In genomic region chr18:47050468-47050867, GRCh38 we compare ENCODE assay signal across 9 cellular contexts. TPM values are rescaled to one million over a fixed set of nuclear protein-coding genes. Genes with fewer than 3 reads are reported as not detected.
DNase-seq lines count a peak whose midpoint lies in the region; ATAC-seq and TF ChIP-seq lines count a peak whose summit lies in the region.
"Had no signal": no experiment of that assay in that cellular context is flagged by ENCODE, and none has a peak within 500 bp of the region (broad histone marks: within the 10 kb centered on the region; RNA-seq: fewer than 3 reads in every experiment).

No MANE protein-coding gene starts in this region.

- H4K20me1 ChIP-seq in Karpas-422 (ENCODE audit: insufficient read depth, low read depth, low read length), result peaks cover 19% of the 10 kb centered on the region

- no peak overlapping the region for H3K27ac Mint-ChIP-seq in glutamatergic neuron (ENCODE audit: unreplicated experiment)

- no peak overlapping the region for H3K27ac ChIP-seq in Karpas-422 (ENCODE audit: low read length)
- H3K27ac ChIP-seq in VCaP, result no peak overlapping the region

- H3K4me3 Mint-ChIP-seq in activated T-cell treated with anti-CD3 and anti-CD28 coated beads, Interleukin-2, amount 50 U/mL, for 4 hours, result no peak overlapping the region
- no peak overlapping the region for H3K4me3 Mint-ChIP-seq in glutamatergic neuron (ENCODE audit: unreplicated experiment)
- H3K4me3 Mint-ChIP-seq: central memory CD8-positive, alpha-beta T cell had no signal

- H3K4me1 Mint-ChIP-seq in activated T-cell treated with anti-CD3 and anti-CD28 coated beads, Interleukin-2, amount 50 U/mL, for 4 hours (ENCODE audit: low read depth), result no peaks in the 10 kb centered on the region
- H3K4me1 Mint-ChIP-seq in glutamatergic neuron (ENCODE audit: low read depth, unreplicated experiment), result no peaks in the 10 kb centered on the region
- H3K4me1 Mint-ChIP-seq: central memory CD8-positive, alpha-beta T cell had no signal

- H3K27me3 ChIP-seq in Karpas-422 (ENCODE audit: low read length), result no peaks in the 10 kb centered on the region

- H3K4me2 ChIP-seq in Karpas-422 (ENCODE audit: low read depth, low read length, poor library complexity, severe bottlenecking), result no peak overlapping the region

- H3K9me2 ChIP-seq in Karpas-422 (replicated peaks; ENCODE audit: insufficient read depth, low read length), result no peaks in the 10 kb centered on the region

- H3K9me3 ChIP-seq in Karpas-422 (ENCODE audit: low read length), result no peaks in the 10 kb centered on the region

- H3K4me3 ChIP-seq in Karpas-422 (ENCODE audit: low read length), result no peak overlapping the region

- no peaks in the 10 kb centered on the region for H3K36me3 Mint-ChIP-seq in activated T-cell treated with anti-CD3 and anti-CD28 coated beads, Interleukin-2, amount 50 U/mL, for 4 hours (ENCODE audit: insufficient read depth)
- H3K36me3 Mint-ChIP-seq in glutamatergic neuron (ENCODE audit: unreplicated experiment), result no peaks in the 10 kb centered on the region

- DNase-seq in activated T-cell treated with anti-CD3 and anti-CD28 coated beads for 4 hours, result peak; percentile 2
- no peak for DNase-seq in activated T-cell treated with anti-CD3 and anti-CD28 coated beads, Interleukin-2, amount 50 U/mL, for 4 hours
- peak; percentile 70 for DNase-seq in Karpas-422
- no peak for DNase-seq in glutamatergic neuron
- peak; percentile 87 for DNase-seq in superior temporal gyrus (ENCODE audit: extremely low spot score)

- H3K9ac ChIP-seq in Karpas-422 (ENCODE audit: low read length), result no peak overlapping the region

- no peaks in the 10 kb centered on the region for H3K36me3 ChIP-seq in Karpas-422 (ENCODE audit: insufficient read depth, low read length)

- no peaks in the 10 kb centered on the region for H3K9me3 Mint-ChIP-seq in activated T-cell treated with anti-CD3 and anti-CD28 coated beads, Interleukin-2, amount 50 U/mL, for 4 hours
- no peaks in the 10 kb centered on the region for H3K9me3 Mint-ChIP-seq in glutamatergic neuron (ENCODE audit: unreplicated experiment)
- H3K9me3 Mint-ChIP-seq: central memory CD8-positive, alpha-beta T cell had no signal

- no peaks in the 10 kb centered on the region for H3K27me3 Mint-ChIP-seq in activated T-cell treated with anti-CD3 and anti-CD28 coated beads, Interleukin-2, amount 50 U/mL, for 4 hours (ENCODE audit: low read depth)
- H3K27me3 Mint-ChIP-seq in glutamatergic neuron (ENCODE audit: unreplicated experiment), result peaks cover 3% of the 10 kb centered on the region

- no peak overlapping the region for H2AFZ ChIP-seq in Karpas-422 (ENCODE audit: low read length)

- TF ChIP-seq CTCF in VCaP (conservative IDR thresholded peaks at IDR 0.05), result peak; percentile 82
- TF ChIP-seq CTCF in glutamatergic neuron (IDR thresholded peaks at IDR 0.05; ENCODE audit: partially characterized antibody, unreplicated experiment), result peak; percentile 54

- H3K4me1 ChIP-seq in Karpas-422 (ENCODE audit: low read length), result peaks cover 8% of the 10 kb centered on the region

- no peak for ATAC-seq in activated T-cell treated with anti-CD3 and anti-CD28 coated beads, Interleukin-2, amount 50 U/mL, for 4 hours
- ATAC-seq in GM19395 (IDR thresholded peaks at IDR 0.05; ENCODE audit: unreplicated experiment) (no peak), GM18502 (IDR thresholded peaks at IDR 0.05; ENCODE audit: poor library complexity, unreplicated experiment) (no peak)

- H3K79me2 ChIP-seq in Karpas-422 (ENCODE audit: low read length), result no peaks in the 10 kb centered on the region

RNA-seq across cellular contexts. Expression of gene ELOA2, which starts 15.0 kb away (rescaled TPM):
- not detected for total RNA-seq in activated T-cell treated with anti-CD3 and anti-CD28 coated beads, Interleukin-2, amount 50 U/mL, for 4 hours
- not detected in 2 replicates for total RNA-seq in Karpas-422 (2014; rRNA removed; shearing (Covaris generic); ENCODE audit: low replicate concordance)
- total RNA-seq in glutamatergic neuron (ENCODE audit: unreplicated experiment), result not detected

Comparison
In these comparisons a context has a peak if more than half of its experiments do, and no peak if none do; other contexts are left out.
1. DNase-seq: peak in activated T-cell treated with anti-CD3 and anti-CD28 coated beads for 4 hours (single experiment), Karpas-422 (single experiment) and superior temporal gyrus (single experiment); none in activated T-cell treated with anti-CD3 and anti-CD28 coated beads, Interleukin-2, amount 50 U/mL, for 4 hours (single experiment) and glutamatergic neuron (single experiment).